ENCODE assay signal across 13 cellular contexts in the genomic region with DNA sequence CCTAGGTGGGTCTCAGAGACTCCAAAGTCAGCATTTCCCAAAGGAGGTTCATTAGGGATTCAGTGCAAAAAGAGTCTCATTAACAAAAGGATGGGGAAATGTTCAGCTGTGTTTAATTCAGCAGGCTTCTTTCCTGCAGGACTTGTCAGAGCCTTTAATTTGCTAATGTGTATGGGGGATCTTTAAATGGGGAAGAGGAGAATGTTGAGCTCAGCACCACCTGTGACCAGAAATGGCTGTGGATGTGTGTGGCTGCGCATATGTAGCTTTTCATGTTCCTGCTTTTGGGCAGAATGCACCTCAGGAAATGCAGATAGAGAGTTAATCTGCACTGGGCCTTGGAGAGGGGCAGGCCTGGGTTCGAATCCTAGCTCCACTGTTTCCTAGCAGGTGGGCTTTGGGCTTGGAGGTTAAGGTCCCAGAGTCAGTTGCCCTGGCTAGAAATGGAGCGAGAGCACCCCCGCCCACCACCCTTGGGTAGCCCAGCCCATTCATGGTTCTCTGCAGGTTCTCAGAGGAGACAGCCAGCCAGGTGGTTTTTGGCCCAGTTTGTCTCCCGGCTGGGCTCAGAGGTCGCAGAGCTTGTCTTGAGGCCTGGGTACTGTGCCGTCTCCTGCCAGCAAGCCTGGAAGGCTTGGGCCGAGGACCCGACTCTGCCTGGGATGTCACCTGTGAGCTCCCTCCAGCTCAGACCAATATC. TPM values are rescaled to one million over a fixed set of nuclear protein-coding genes. Genes with fewer than 3 reads are reported as not detected.
DNase-seq lines count a peak whose midpoint lies in the region; ATAC-seq, FAIRE-seq and TF ChIP-seq lines count a peak whose summit lies in the region.
"Had no signal": no experiment of that assay in that cellular context is flagged by ENCODE, and none has a peak within 500 bp of the region (broad histone marks: within the 10 kb centered on the region; RNA-seq: fewer than 3 reads in every experiment).

No MANE protein-coding gene starts in this region.

- 0 out of 2 replicates have a peak, but pooled peaks have one; percentile 7 for TF ChIP-seq POLR2A in GM12892 (IDR thresholded peaks at IDR 0.05; ENCODE audit: low read depth, low read length)

- H3K27me3 Mint-ChIP-seq in CD4-positive, CD25-positive, alpha-beta regulatory T cell = no peaks in the 10 kb centered on the region
- no peaks in the 10 kb centered on the region for H3K27me3 Mint-ChIP-seq in activated CD8-positive, alpha-beta T cell treated with anti-CD3 and anti-CD28 coated beads for 36 hours
- no peaks in the 10 kb centered on the region for H3K27me3 Mint-ChIP-seq in naive B cell

- peak overlapping the region; percentile 90 to 98 (median 96) for H3K4me3 Mint-ChIP-seq in CD4-positive, CD25-positive, alpha-beta regulatory T cell
- peak overlapping the region; percentile 93 for H3K4me3 Mint-ChIP-seq in activated CD8-positive, alpha-beta T cell treated with anti-CD3 and anti-CD28 coated beads for 36 hours
- H3K4me3 Mint-ChIP-seq in naive B cell = peak overlapping the region; percentile 89 to 100 (median 97)

- no peak for DNase-seq in CD4-positive, CD25-positive, alpha-beta regulatory T cell
- no peak for DNase-seq in GM12892 (ENCODE audit: insufficient read length)
- DNase-seq in activated CD8-positive, alpha-beta T cell treated with anti-CD3 and anti-CD28 coated beads for 36 hours = no peak
- no peak for DNase-seq in naive B cell
- no peak for DNase-seq in retina
- no peak for DNase-seq in activated effector memory CD4-positive, alpha-beta T cell treated with Interleukin-2 at 50 U/mL for 16 hours
- DNase-seq in NCI-H2029 treated with DMSO at 0.1 percent for 48 hours (lab: John Stamatoyannopoulos, UW) = no peak
- DNase-seq: activated effector memory CD4-positive, alpha-beta T cell treated with anti-CD3 and anti-CD28 coated beads, Interleukin-2, amount 50 U/mL, for 16 hours; Calu3; NCI-H1417 treated with DMSO at 0.1 percent for 48 hours had no signal

- POLR2A ChIA-PET in activated CD8-positive, alpha-beta T cell treated with anti-CD3 and anti-CD28 coated beads for 36 hours (lab: Charles Lee) = interaction anchor here (0.9 to 19.3 kb wide), 8 partner anchors 6 to 124 kb away, joined by 3 to 215 read pairs (median 6); partner anchors contain the start of gene ADCY7

- H3K27ac ChIP-seq in CD4-positive, CD25-positive, alpha-beta regulatory T cell (ENCODE audit: insufficient read depth, low read length, poor library complexity, severe bottlenecking) = peak overlapping the region; percentile 88

- H3K4me1 Mint-ChIP-seq in CD4-positive, CD25-positive, alpha-beta regulatory T cell = peaks cover 25 to 99% (median 70%) of the 10 kb centered on the region in 4 donors
- peaks cover 94% of the 10 kb centered on the region for H3K4me1 Mint-ChIP-seq in activated CD8-positive, alpha-beta T cell treated with anti-CD3 and anti-CD28 coated beads for 36 hours (ENCODE audit: low read depth)
- H3K4me1 Mint-ChIP-seq in naive B cell = peaks cover 67 to 96% (median 93%) of the 10 kb centered on the region in 3 donors

- H3K9me3 ChIP-seq in CD4-positive, CD25-positive, alpha-beta regulatory T cell (ENCODE audit: control insufficient read depth in 2 of 2, low read length in 2 of 2) = no peaks in the 10 kb centered on the region

- H3K9me3 Mint-ChIP-seq in CD4-positive, CD25-positive, alpha-beta regulatory T cell = no peaks in the 10 kb centered on the region
- H3K9me3 Mint-ChIP-seq in activated CD8-positive, alpha-beta T cell treated with anti-CD3 and anti-CD28 coated beads for 36 hours = peaks cover 10% of the 10 kb centered on the region
- H3K9me3 Mint-ChIP-seq in naive B cell = peaks cover 0 to 3% (median 0%) of the 10 kb centered on the region in 7 donors

- H3K36me3 ChIP-seq in CD4-positive, CD25-positive, alpha-beta regulatory T cell (ENCODE audit: control insufficient read depth, insufficient read depth, low read length) = no peaks in the 10 kb centered on the region

- H3K27ac Mint-ChIP-seq in CD4-positive, CD25-positive, alpha-beta regulatory T cell = peak overlapping the region; percentile 98 to 99 (median 99)
- peak overlapping the region; percentile 100 for H3K27ac Mint-ChIP-seq in activated CD8-positive, alpha-beta T cell treated with anti-CD3 and anti-CD28 coated beads for 36 hours
- peak overlapping the region; percentile 56 to 100 (median 96) for H3K27ac Mint-ChIP-seq in naive B cell

- no peaks in the 10 kb centered on the region for H3K27me3 ChIP-seq in CD4-positive, CD25-positive, alpha-beta regulatory T cell (ENCODE audit: control insufficient read depth, insufficient read depth, low read length)
- H3K27me3 ChIP-seq: dorsolateral prefrontal cortex had no signal

- TF ChIP-seq CTCF in activated CD8-positive, alpha-beta T cell treated with anti-CD3 and anti-CD28 coated beads for 36 hours (IDR thresholded peaks at IDR 0.05) = no peak

- CTCF ChIA-PET in activated CD8-positive, alpha-beta T cell treated with anti-CD3 and anti-CD28 coated beads for 36 hours (lab: Charles Lee) = interaction anchor here (0.8 to 4.2 kb wide), 17 partner anchors 9 to 531 kb away, joined by 3 to 25 read pairs (median 3); partner anchors contain the start of genes ADCY7 and CNEP1R1

- H3K4me3 ChIP-seq in CD4-positive, CD25-positive, alpha-beta regulatory T cell (ENCODE audit: low read depth, low read length) = peak overlapping the region; percentile 61

- ATAC-seq in CD4-positive, CD25-positive, alpha-beta regulatory T cell (ENCODE audit: low read depth in 2 of 2) = no peak
- no peak for ATAC-seq in activated CD8-positive, alpha-beta T cell treated with anti-CD3 and anti-CD28 coated beads for 36 hours
- peak in 1 of 2 donors; percentile 6 for ATAC-seq in naive B cell (ENCODE audit: low read depth in 2 of 2)
- no peak for ATAC-seq in HG03354 (IDR thresholded peaks at IDR 0.05; ENCODE audit: poor library complexity, severe bottlenecking, unreplicated experiment)

- H3K36me3 Mint-ChIP-seq in CD4-positive, CD25-positive, alpha-beta regulatory T cell = peaks cover 22% of the 10 kb centered on the region
- peaks cover 36% of the 10 kb centered on the region for H3K36me3 Mint-ChIP-seq in activated CD8-positive, alpha-beta T cell treated with anti-CD3 and anti-CD28 coated beads for 36 hours (ENCODE audit: low read depth)
- H3K36me3 Mint-ChIP-seq in naive B cell = peaks cover 4 to 6% of the 10 kb centered on the region in 2 donors

- FAIRE-seq in GM12892 (lab: Jason Lieb, UNC) = no peak
- FAIRE-seq: TTC549 had no signal

- H3K4me1 ChIP-seq in CD4-positive, CD25-positive, alpha-beta regulatory T cell (ENCODE audit: control insufficient read depth, insufficient read depth, low read length, poor library complexity, severe bottlenecking) = peaks cover 99% of the 10 kb centered on the region

- intact Hi-C loops in activated CD8-positive, alpha-beta T cell treated with anti-CD3 and anti-CD28 coated beads for 36 hours (cut with micrococcal nuclease) = loop anchor here (5.0 kb wide), 2 partner anchors 37 to 62 kb away; no protein-coding TSS in a partner anchor

RNA-seq across cellular contexts. Expression of gene ADCY7, which starts 9.2 kb away (rescaled TPM):
- 233 TPM for total RNA-seq in CD4-positive, CD25-positive, alpha-beta regulatory T cell
- 10 to 100 TPM; 33.1 to 52.3 (median 46.6) TPM for polyA plus RNA-seq in CD4-positive, CD25-positive, alpha-beta regulatory T cell
- 21.9 TPM for polyA plus RNA-seq in GM12892 (2012; ENCODE audit: missing spikeins)
- 10 to 100 TPM; 89.9 to 92.1 TPM for total RNA-seq in activated CD8-positive, alpha-beta T cell treated with anti-CD3 and anti-CD28 coated beads for 36 hours
- 10 to 100 TPM; 23.0 to 42.8 (median 35.9) TPM for polyA plus RNA-seq in naive B cell (ENCODE audit: low read depth in 6 of 6)
